Comparison of ENCODE assay signal across 13 cellular contexts in the genomic region with DNA sequence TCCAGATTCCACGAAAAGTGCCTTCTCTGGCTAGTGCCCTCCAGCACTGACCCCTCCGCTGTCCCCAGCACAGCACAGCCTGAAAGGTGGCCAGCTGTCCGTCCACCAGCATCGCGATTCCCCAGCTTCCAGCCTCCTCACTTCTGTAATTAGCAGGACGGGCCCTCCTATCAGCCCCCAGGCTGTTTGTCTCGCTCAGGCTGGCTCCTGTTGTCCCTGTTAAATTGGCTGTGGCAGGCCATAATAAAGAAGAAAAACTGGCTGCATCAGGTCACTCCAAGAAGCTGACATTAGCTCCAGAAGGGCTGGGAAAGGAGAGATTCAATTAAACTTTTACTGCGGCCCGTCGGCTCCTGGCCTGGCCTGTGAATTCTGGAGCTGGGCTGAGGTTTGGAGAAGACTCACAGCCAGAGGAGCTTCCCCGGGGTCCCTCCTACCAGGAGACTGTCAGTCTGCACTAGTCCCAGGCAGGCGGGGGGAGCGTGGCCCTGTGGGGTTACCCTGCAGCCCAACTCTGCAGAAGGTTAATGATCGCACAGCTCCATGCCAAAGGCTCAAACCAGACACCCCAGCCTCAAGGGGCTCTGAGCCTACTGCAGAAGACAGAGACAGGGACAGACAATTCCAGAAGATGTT. TPM values are rescaled to one million over a fixed set of nuclear protein-coding genes. Genes with fewer than 3 reads are reported as not detected.
"Had no signal": no experiment of that assay in that cellular context is flagged by ENCODE, and none has a peak within 500 bp of the region (broad histone marks: within the 10 kb centered on the region; RNA-seq: fewer than 3 reads in every experiment).

No MANE protein-coding gene starts in this region.

- H3K27ac ChIP-seq: adrenal gland, brain microvascular endothelial cell, lower lobe of right lung, upper lobe of left lung had no signal

- H3K9me3 ChIP-seq: adrenal gland, lower lobe of right lung, upper lobe of left lung had no signal

- H3K4me3 ChIP-seq: adrenal gland, lower lobe of right lung, mucosa of descending colon, upper lobe of left lung had no signal

- H3K36me3 ChIP-seq: adrenal gland, brain microvascular endothelial cell, lower lobe of right lung, upper lobe of left lung had no signal

- DNase-seq: activated naive CD4-positive, alpha-beta T cell treated with anti-CD3 and anti-CD28 coated beads, Interleukin-2, amount 10 ng/mL, durations not matched to agents 7 days and 5 days; adrenal gland; brain microvascular endothelial cell; dermis blood vessel endothelial cell; erythroblast; hypothalamus; lower lobe of right lung; mucosa of descending colon; naive thymus-derived CD8-positive, alpha-beta T cell; occipital lobe; stimulated activated CD4-positive, alpha-beta T cell treated with anti-CD3 and anti-CD28 coated beads, Interleukin-2, amount 100 ng/mL, for 24 hours; stimulated activated naive CD4-positive, alpha-beta T cell had no signal

- H3K4me1 ChIP-seq: adrenal gland, lower lobe of right lung, upper lobe of left lung had no signal

- H3K27me3 ChIP-seq: adrenal gland, brain microvascular endothelial cell, upper lobe of left lung had no signal

RNA-seq across cellular contexts. Expression of gene OLFM1, which starts 40.7 kb away (rescaled TPM):
- total RNA-seq: naive thymus-derived CD8-positive, alpha-beta T cell had no signal
